Comparison of ENCODE assay signal across 1 cellular context in the genomic region with DNA sequence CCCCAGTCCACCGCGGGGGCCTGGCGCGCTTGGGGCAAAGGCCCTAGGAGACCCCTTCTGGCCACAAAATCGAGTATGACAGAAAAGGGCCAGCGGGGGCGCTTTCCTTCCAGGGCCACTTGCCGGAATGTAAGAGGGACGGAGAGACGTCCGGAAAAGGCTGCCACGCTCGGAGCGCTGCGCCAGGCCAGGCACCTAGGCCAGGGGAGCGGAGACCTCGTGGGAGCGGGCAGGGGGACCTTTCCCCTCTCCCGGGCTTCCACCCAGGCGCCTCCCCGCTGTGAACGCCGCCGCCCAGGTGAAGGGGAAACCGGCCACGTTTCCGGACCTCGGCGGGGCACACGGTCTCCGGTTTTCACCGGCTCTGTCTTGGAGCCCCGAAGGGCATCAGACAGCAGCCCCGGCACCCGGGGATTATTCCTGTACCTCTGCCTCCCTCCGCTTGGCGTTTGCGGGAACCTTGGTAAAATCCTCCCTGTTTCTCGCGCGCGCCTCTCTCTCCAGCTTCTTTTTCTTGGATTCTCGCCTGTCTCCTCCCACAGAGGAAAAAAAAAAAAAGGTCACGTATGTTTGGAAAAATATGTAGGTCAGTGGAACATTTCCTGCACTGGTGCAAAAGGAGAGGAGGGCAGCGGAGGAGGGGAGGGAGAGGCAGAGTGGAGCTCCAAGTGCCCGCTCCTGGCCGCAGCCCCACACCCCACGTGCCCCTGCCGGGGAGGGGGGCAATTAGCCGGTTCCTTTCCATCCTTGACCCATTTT.
A peak's percentile ranks its signal among the peaks of the same experiment; 100 is the strongest.
TF ChIP-seq lines count a peak whose summit lies in the region.

No MANE protein-coding gene starts in this region.

TF ChIP-seq in endothelial cell of umbilical vein, 7 proteins besides CTCF, POLR2A, EP300 and RAD21:
- TF ChIP-seq FOS (IDR thresholded peaks at IDR 0.05; ENCODE audit: borderline replicate concordance, insufficient read depth, low read length) (no peak), GATA2 (IDR thresholded peaks at IDR 0.05; ENCODE audit: insufficient read depth, insufficient read length, low read depth, low read length) (peak; percentile 29), POLR2AphosphoS5 (IDR thresholded peaks at IDR 0.05; ENCODE audit: insufficient read depth, low read depth, low read length) (peak; percentile 39)
- TF ChIP-seq, protein P1, sequence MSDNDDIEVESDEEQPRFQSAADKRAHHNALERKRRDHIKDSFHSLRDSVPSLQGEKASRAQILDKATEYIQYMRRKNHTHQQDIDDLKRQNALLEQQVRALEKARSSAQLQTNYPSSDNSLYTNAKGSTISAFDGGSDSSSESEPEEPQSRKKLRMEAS (IDR thresholded peaks at IDR 0.05; ENCODE audit: insufficient read depth, insufficient read length) = no peak
